Comparison of ENCODE assay signal across 9 cellular contexts in the genomic region with DNA sequence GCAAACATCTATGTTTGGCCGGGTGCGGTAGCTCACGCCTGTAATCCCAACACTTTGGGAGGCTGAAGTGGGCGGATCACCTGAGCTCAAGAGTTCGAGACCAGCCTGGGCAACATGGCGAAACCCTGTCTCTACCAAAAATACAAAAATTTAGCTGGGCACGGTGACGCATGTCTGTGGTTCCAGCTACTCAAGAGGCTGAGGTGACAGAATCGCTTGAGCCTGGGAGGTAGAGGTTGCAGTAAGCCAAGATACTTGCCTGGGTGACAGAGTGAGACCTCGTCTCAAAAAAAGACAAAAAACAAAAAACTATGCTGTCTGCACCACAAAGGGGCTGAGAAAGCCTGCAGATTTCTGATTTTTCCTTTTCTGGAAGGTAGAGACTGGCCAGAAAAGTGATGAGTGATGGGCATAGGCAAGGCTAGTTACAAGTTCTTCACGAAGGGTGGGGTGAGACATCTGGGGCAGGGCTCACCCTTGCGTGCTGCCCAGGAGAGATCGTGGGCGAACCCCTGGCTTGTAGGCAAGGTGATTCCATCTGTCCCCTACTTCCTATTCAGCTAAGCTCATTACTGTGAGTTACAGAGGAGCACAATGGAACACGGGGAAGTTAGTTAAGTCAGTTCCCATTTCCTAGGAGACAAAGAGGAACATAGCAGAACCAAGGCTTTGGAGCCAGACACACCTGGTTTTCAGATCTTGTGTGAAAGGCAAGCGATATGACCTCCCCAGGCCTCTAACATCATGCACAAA. TPM values are rescaled to one million over a fixed set of nuclear protein-coding genes. Genes with fewer than 3 reads are reported as not detected.
A peak's percentile ranks its signal among the peaks of the same experiment; 100 is the strongest.
DNase-seq lines count a peak whose midpoint lies in the region; ATAC-seq, FAIRE-seq and TF ChIP-seq lines count a peak whose summit lies in the region.
"Had no signal": no experiment of that assay in that cellular context is flagged by ENCODE, and none has a peak within 500 bp of the region (broad histone marks: within the 10 kb centered on the region; RNA-seq: fewer than 3 reads in every experiment).

No MANE protein-coding gene starts in this region.

- H3K4me1 ChIP-seq in CD8-positive, alpha-beta memory T cell (ENCODE audit: insufficient read depth, low read length) = peaks cover 75% of the 10 kb centered on the region
- peaks cover 69% of the 10 kb centered on the region for H3K4me1 ChIP-seq in Karpas-422 (ENCODE audit: low read length)
- H3K4me1 ChIP-seq in K562 (replicated peaks in 1 of 2; ENCODE audit: control insufficient read depth in 2 of 2, insufficient read depth in 2 of 2, low read length in 2 of 2) = peaks cover 67 to 72% of the 10 kb centered on the region in 2 experiments

- H3K27me3 ChIP-seq in CD8-positive, alpha-beta memory T cell (ENCODE audit: insufficient read depth, low read length, poor library complexity, severe bottlenecking) = no peaks in the 10 kb centered on the region
- H3K27me3 ChIP-seq in Karpas-422 (ENCODE audit: low read length) (no peaks in the 10 kb centered on the region), K562 (ENCODE audit: control insufficient read depth in 2 of 2, insufficient read depth in 2 of 2, low read length in 2 of 2) (no peaks in the 10 kb centered on the region)

- peaks cover 66 to 77% (median 75%) of the 10 kb centered on the region in 3 donors for H3K4me1 Mint-ChIP-seq in CD8-positive, alpha-beta memory T cell
- peaks cover 66% of the 10 kb centered on the region for H3K4me1 Mint-ChIP-seq in neural crest cell

- H3K79me2 ChIP-seq in Karpas-422 (ENCODE audit: low read length) = peaks cover 82% of the 10 kb centered on the region
- H3K79me2 ChIP-seq in K562 (ENCODE audit: control insufficient read depth, insufficient read depth, low read length) = peaks cover 98% of the 10 kb centered on the region

- DNase-seq in CD8-positive, alpha-beta memory T cell = peak in 1 of 5 donors; percentile 63
- DNase-seq in Karpas-422 (no peak), K562 (ENCODE audit: extremely low read depth in 1 of 4, low spot score in 3 of 4) (no peak), neural crest cell (ENCODE audit: low read depth, low spot score) (no peak), anterior cingulate cortex (lab: John Stamatoyannopoulos, UW) (no peak), dedifferentiated amniotic fluid mesenchymal stem cell (ENCODE audit: extremely low spot score) (no peak)
- DNase-seq: Right ventricle myocardium superior had no signal

- H3K36me3 ChIP-seq in CD8-positive, alpha-beta memory T cell (ENCODE audit: insufficient read depth, low read length) = no peaks in the 10 kb centered on the region
- H3K36me3 ChIP-seq in Karpas-422 (ENCODE audit: insufficient read depth, low read length) (peaks cover 31% of the 10 kb centered on the region; the same call in 1 of the 2 replicates), K562 (ENCODE audit: control insufficient read depth, insufficient read depth, low read length) (peaks cover 60% of the 10 kb centered on the region)

- no peaks in the 10 kb centered on the region for H3K9me3 ChIP-seq in CD8-positive, alpha-beta memory T cell (ENCODE audit: low read length)
- H3K9me3 ChIP-seq in Karpas-422 (ENCODE audit: low read length) (no peaks in the 10 kb centered on the region), K562 (replicated peaks; ENCODE audit: control insufficient read depth, insufficient read depth, low read depth, low read length) (no peaks in the 10 kb centered on the region)

- H3K36me3 Mint-ChIP-seq in CD8-positive, alpha-beta memory T cell = peaks cover 0 to 44% (median 8%) of the 10 kb centered on the region in 3 donors
- H3K36me3 Mint-ChIP-seq in neural crest cell (ENCODE audit: low read depth) = peaks cover 23% of the 10 kb centered on the region

- ATAC-seq in K562 (no peak), GM18907 (IDR thresholded peaks at IDR 0.05; ENCODE audit: unreplicated experiment) (no peak), HG02938 (IDR thresholded peaks at IDR 0.05; ENCODE audit: unreplicated experiment) (no peak)

- BruUV-seq in K562 (replicated peaks; lab: Mats Ljungman, UMichigan) = no TSS peak

- peaks cover 40% of the 10 kb centered on the region for H3K9me1 ChIP-seq in K562 (ENCODE audit: control insufficient read depth, insufficient read depth, low read length)

- H3K4me3 Mint-ChIP-seq in CD8-positive, alpha-beta memory T cell = peak overlapping the region; percentile 75 to 97 (median 82)
- H3K4me3 Mint-ChIP-seq in neural crest cell = peak overlapping the region; percentile 88

- TF ChIP-seq RAD21 in K562 (CRISPR knock-in tag; conservative IDR thresholded peaks at IDR 0.05 in 1 of 2, IDR thresholded peaks at IDR 0.05 in 1 of 2) = no peak

- POLR2A ChIA-PET in CD8-positive, alpha-beta memory T cell (lab: Charles Lee) = interaction anchor here (0.6 to 3.1 kb wide), 4 partner anchors 10 to 31 kb away, joined by 5 to 13 read pairs (median 11); no protein-coding TSS in a partner anchor
- POLR2A ChIA-PET in K562 (lab: Yijun Ruan, JAX) = interaction anchor here (0.5 to 6.6 kb wide), 12 partner anchors 7 to 1814 kb away, joined by 3 to 48 read pairs (median 4); no protein-coding TSS in a partner anchor

- 79% methylated on average over 16 of the region's 16 CpGs for WGBS in K562 (ENCODE audit: insufficient coverage, low coverage, missing lambda C conversion rate)

- TF ChIP-seq EP300 in K562 (IDR thresholded peaks at IDR 0.05; ENCODE audit: low read length) = no peak

- H3K27ac ChIP-seq in CD8-positive, alpha-beta memory T cell (ENCODE audit: low read depth, low read length) = peak overlapping the region; percentile 45
- H3K27ac ChIP-seq in Karpas-422 (ENCODE audit: low read length) = no peak overlapping the region
- H3K27ac ChIP-seq in K562 (ENCODE audit: extremely low read depth, low read depth, low read length) = peak overlapping the region; percentile 20; the same call in 2 of the 3 replicates

- peaks cover 0 to 2% of the 10 kb centered on the region in 2 donors for H3K27me3 Mint-ChIP-seq in CD8-positive, alpha-beta memory T cell
- H3K27me3 Mint-ChIP-seq in neural crest cell (ENCODE audit: low read depth) = peaks cover 10% of the 10 kb centered on the region

- peak overlapping the region; percentile 36 for H3K9ac ChIP-seq in Karpas-422 (ENCODE audit: low read length)
- H3K9ac ChIP-seq in K562 (ENCODE audit: insufficient read depth in 1 of 2, low read depth in 2 of 2, low read length in 2 of 2) = peak overlapping the region; percentile 54 to 80; a peak in 3 of 4 replicates

- H3K4me3 ChIP-seq in CD8-positive, alpha-beta memory T cell (ENCODE audit: low read length) = peak overlapping the region; percentile 19
- H3K4me3 ChIP-seq in Karpas-422 (ENCODE audit: low read length) (peak overlapping the region; percentile 8; the same call in 1 of the 2 replicates), K562 (peak overlapping the region; percentile 22; the same call in 1 of the 2 replicates)

- no peaks in the 10 kb centered on the region for H3K9me2 ChIP-seq in Karpas-422 (replicated peaks; ENCODE audit: insufficient read depth, low read length)

- TF ChIP-seq CTCF in K562 (IDR thresholded peaks at IDR 0.05 in 2 of 3, conservative IDR thresholded peaks at IDR 0.05 in 1 of 3; ENCODE audit: insufficient read depth in 2 of 3, low read depth in 1 of 3, low read length in 3 of 3) (no peak), neural crest cell (conservative IDR thresholded peaks at IDR 0.05) (no peak)

- TF ChIP-seq POLR2A in K562 (conservative IDR thresholded peaks at IDR 0.05) = no peak

- intact Hi-C loops in K562 (cut with micrococcal nuclease) = no loop called here

- no peak for FAIRE-seq in K562 (lab: Jason Lieb, UNC)

- peak overlapping the region; percentile 80 to 97 (median 90) for H3K27ac Mint-ChIP-seq in CD8-positive, alpha-beta memory T cell
- peak overlapping the region; percentile 78 for H3K27ac Mint-ChIP-seq in neural crest cell (ENCODE audit: unreplicated experiment)

- H2AFZ ChIP-seq in Karpas-422 (ENCODE audit: low read length) (no peak overlapping the region), K562 (ENCODE audit: low read depth, low read length) (no peak overlapping the region)

- H3K9me3 Mint-ChIP-seq in CD8-positive, alpha-beta memory T cell = no peaks in the 10 kb centered on the region
- H3K9me3 Mint-ChIP-seq in neural crest cell = no peaks in the 10 kb centered on the region

- peaks cover 70% of the 10 kb centered on the region for H4K20me1 ChIP-seq in Karpas-422 (ENCODE audit: insufficient read depth, low read depth, low read length)
- peaks cover 62% of the 10 kb centered on the region for H4K20me1 ChIP-seq in K562 (replicated peaks; ENCODE audit: control insufficient read depth, insufficient read depth, low read length)

- CTCF ChIA-PET in CD8-positive, alpha-beta memory T cell (lab: Charles Lee) = interaction anchor here (1.1 to 4.6 kb wide), 6 partner anchors 17 to 118 kb away, joined by 3 to 14 read pairs (median 4); no protein-coding TSS in a partner anchor
- CTCF ChIA-PET in K562 (lab: Yijun Ruan, JAX; ENCODE audit: low intra/inter-chr PET ratio) = no interaction called here

- H3K4me2 ChIP-seq in Karpas-422 (ENCODE audit: low read depth, low read length, poor library complexity, severe bottlenecking) (peak overlapping the region; percentile 41), K562 (ENCODE audit: insufficient read depth, low read length) (peak overlapping the region; percentile 82)

- in situ Hi-C loops in K562 (cut with MboI) = no loop called here

TF ChIP-seq in K562, 482 proteins besides CTCF, POLR2A, EP300 and RAD21 (continues in another document):
- TF ChIP-seq RBBP5 (IDR thresholded peaks at IDR 0.05; ENCODE audit: borderline replicate concordance, insufficient read depth, low read length, poor library complexity, severe bottlenecking) = peak; percentile 34

RNA-seq across cellular contexts. Expression of a gene that starts 3.2 kb away (rescaled TPM):
- 100 to 1,000 TPM; 103 to 108 TPM for total RNA-seq in CD8-positive, alpha-beta memory T cell
- polyA plus RNA-seq in CD8-positive, alpha-beta memory T cell = 42.6 TPM
- total RNA-seq in Karpas-422 (2014; rRNA removed; shearing (Covaris generic); ENCODE audit: low replicate concordance) = 72.2 and 83.8 TPM in 2 replicates
- total RNA-seq in K562 (2011; cell fraction: chromatin; rRNA removed; ENCODE audit: low replicate concordance) = 278 and 566 TPM in 2 replicates
- total RNA-seq in K562 (2011; cell fraction: nucleolus; rRNA removed) = 420 and 508 TPM in 2 replicates
- 435 and 495 TPM in 2 replicates for total RNA-seq in K562 (2011; cell fraction: nucleoplasm; rRNA removed)
- total RNA-seq in K562 (2014; rRNA removed) (93.1 and 145 TPM in 2 replicates), K562 (2014; rRNA removed; fragmentation: Illumina TruSeq; extraction: Trizol) (39.4 and 42.8 TPM in 2 replicates), K562 (2015; rRNA removed; fragmentation: Illumina TruSeq; extraction: Trizol) (34.9 and 37.4 TPM in 2 replicates), K562 (2021) (141 and 153 TPM in 2 replicates), neural crest cell (254 and 265 TPM in 2 replicates)
- polyA plus RNA-seq in K562 (2011; rRNA removed) (53.4 and 142 TPM in 2 replicates), K562 (2014; fragmentation: Illumina TruSeq; extraction: Trizol) (73.4 and 73.6 TPM in 2 replicates), K562 (2014; fragmentation: Nextera tagmentation; extraction: Ambion mirVana) (10 to 100 TPM; 12.6 to 22.9 TPM), K562 (2014; rRNA removed) (48.0 and 52.8 TPM in 2 replicates)
- 95.7 and 144 TPM in 2 replicates for polyA plus RNA-seq in K562 (2011; cell fraction: cytosol; rRNA removed)
- 174 and 230 TPM in 2 replicates for polyA plus RNA-seq in K562 (2011; cell fraction: nucleus; rRNA removed)
- polyA plus RNA-seq in K562 (2012) = 54.8 and 81.2 TPM in 2 replicates
- polyA minus RNA-seq in K562 (2011; rRNA and poly(A)+ RNA removed) = 56.6 and 73.8 TPM in 2 replicates
- polyA minus RNA-seq in K562 (2011; cell fraction: cytosol; rRNA and poly(A)+ RNA removed) = 98.1 and 111 TPM in 2 replicates
- 86.4 and 99.1 TPM in 2 replicates for polyA minus RNA-seq in K562 (2011; cell fraction: nucleus; rRNA and poly(A)+ RNA removed)
